2 cellular contexts compared by ENCODE assay signal in genomic region chr5:159187674-159188164, GRCh38.
TF ChIP-seq lines count a peak whose summit lies in the region.

No MANE protein-coding gene starts in this region.

TF ChIP-seq in HepG2, 621 proteins besides CTCF, POLR2A, EP300 and RAD21:
- TF ChIP-seq MAFK (conservative IDR thresholded peaks at IDR 0.05 in 1 of 2, IDR thresholded peaks at IDR 0.05 in 1 of 2; ENCODE audit: low read length in 2 of 2) (peak; percentile 82 to 83), MAFF (IDR thresholded peaks at IDR 0.05; ENCODE audit: low read depth, low read length) (peak; percentile 83), MATR3 (CRISPR knock-in tag; IDR thresholded peaks at IDR 0.05) (no peak), NFRKB (IDR thresholded peaks at IDR 0.05) (no peak), KIAA2018 (CRISPR knock-in tag; IDR thresholded peaks at IDR 0.05; ENCODE audit: borderline replicate concordance) (no peak), HMG20B (CRISPR knock-in tag; conservative IDR thresholded peaks at IDR 0.05) (no peak), EHMT2 (IDR thresholded peaks at IDR 0.05; ENCODE audit: borderline replicate concordance, low read depth, low read length) (no peak), NFE2L2 (IDR thresholded peaks at IDR 0.05; ENCODE audit: low read length) (peak; percentile 69)
- TF ChIP-seq, protein P1, sequence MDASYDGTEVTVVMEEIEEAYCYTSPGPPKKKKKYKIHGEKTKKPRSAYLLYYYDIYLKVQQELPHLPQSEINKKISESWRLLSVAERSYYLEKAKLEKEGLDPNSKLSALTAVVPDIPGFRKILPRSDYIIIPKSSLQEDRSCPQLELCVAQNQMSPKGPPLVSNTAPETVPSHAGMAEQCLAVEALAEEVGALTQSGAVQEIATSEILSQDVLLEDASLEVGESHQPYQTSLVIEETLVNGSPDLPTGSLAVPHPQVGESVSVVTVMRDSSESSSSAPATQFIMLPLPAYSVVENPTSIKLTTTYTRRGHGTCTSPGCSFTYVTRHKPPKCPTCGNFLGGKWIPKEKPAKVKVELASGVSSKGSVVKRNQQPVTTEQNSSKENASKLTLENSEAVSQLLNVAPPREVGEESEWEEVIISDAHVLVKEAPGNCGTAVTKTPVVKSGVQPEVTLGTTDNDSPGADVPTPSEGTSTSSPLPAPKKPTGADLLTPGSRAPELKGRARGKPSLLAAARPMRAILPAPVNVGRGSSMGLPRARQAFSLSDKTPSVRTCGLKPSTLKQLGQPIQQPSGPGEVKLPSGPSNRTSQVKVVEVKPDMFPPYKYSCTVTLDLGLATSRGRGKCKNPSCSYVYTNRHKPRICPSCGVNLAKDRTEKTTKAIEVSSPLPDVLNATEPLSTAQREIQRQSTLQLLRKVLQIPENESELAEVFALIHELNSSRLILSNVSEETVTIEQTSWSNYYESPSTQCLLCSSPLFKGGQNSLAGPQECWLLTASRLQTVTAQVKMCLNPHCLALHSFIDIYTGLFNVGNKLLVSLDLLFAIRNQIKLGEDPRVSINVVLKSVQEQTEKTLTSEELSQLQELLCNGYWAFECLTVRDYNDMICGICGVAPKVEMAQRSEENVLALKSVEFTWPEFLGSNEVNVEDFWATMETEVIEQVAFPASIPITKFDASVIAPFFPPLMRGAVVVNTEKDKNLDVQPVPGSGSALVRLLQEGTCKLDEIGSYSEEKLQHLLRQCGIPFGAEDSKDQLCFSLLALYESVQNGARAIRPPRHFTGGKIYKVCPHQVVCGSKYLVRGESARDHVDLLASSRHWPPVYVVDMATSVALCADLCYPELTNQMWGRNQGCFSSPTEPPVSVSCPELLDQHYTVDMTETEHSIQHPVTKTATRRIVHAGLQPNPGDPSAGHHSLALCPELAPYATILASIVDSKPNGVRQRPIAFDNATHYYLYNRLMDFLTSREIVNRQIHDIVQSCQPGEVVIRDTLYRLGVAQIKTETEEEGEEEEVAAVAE (CRISPR knock-in tag; IDR thresholded peaks at IDR 0.05; ENCODE audit: borderline replicate concordance): no peak

TF ChIP-seq in SK-N-SH, 30 proteins besides CTCF, POLR2A, EP300 and RAD21:
- TF ChIP-seq ELF1 (IDR thresholded peaks at IDR 0.05) (no peak), JUND (IDR thresholded peaks at IDR 0.05) (no peak), TAF1 (IDR thresholded peaks at IDR 0.05; ENCODE audit: borderline replicate concordance, low read depth, low read length) (no peak), RCOR1 (IDR thresholded peaks at IDR 0.05; ENCODE audit: low read length) (no peak), RFX5 (IDR thresholded peaks at IDR 0.05; ENCODE audit: low read length) (no peak), SMC3 (IDR thresholded peaks at IDR 0.05; ENCODE audit: low read depth, low read length) (no peak), RXRA (IDR thresholded peaks at IDR 0.05; ENCODE audit: borderline replicate concordance, low read depth) (no peak), IRF3 (IDR thresholded peaks at IDR 0.05; ENCODE audit: low read depth, low read length) (no peak), TEAD4 (IDR thresholded peaks at IDR 0.05; ENCODE audit: borderline replicate concordance, insufficient read depth) (no peak), EZH2phosphoT487 (IDR thresholded peaks at IDR 0.05; ENCODE audit: borderline replicate concordance, low read depth) (no peak), FOXJ3 (CRISPR knock-in tag; IDR thresholded peaks at IDR 0.05) (no peak), FOXM1 (IDR thresholded peaks at IDR 0.05; ENCODE audit: low read depth) (no peak), YY1 (IDR thresholded peaks at IDR 0.05; ENCODE audit: low read depth) (no peak), POLR2AphosphoS5 (IDR thresholded peaks at IDR 0.05; ENCODE audit: low read depth, low read length) (no peak), USF2 (IDR thresholded peaks at IDR 0.05; ENCODE audit: borderline replicate concordance, low read depth, low read length) (no peak), CHD2 (IDR thresholded peaks at IDR 0.05; ENCODE audit: low read length, partially characterized antibody) (no peak), PBX3 (IDR thresholded peaks at IDR 0.05) (no peak), GATA2 (CRISPR knock-in tag; IDR thresholded peaks at IDR 0.05) (no peak), NRF1 (IDR thresholded peaks at IDR 0.05; ENCODE audit: low read depth, low read length) (no peak)
- TF ChIP-seq, protein P2, sequence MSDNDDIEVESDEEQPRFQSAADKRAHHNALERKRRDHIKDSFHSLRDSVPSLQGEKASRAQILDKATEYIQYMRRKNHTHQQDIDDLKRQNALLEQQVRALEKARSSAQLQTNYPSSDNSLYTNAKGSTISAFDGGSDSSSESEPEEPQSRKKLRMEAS (IDR thresholded peaks at IDR 0.05; ENCODE audit: low read depth): no peak
